ENCODE assay signal across 18 cellular contexts in the genomic region with DNA sequence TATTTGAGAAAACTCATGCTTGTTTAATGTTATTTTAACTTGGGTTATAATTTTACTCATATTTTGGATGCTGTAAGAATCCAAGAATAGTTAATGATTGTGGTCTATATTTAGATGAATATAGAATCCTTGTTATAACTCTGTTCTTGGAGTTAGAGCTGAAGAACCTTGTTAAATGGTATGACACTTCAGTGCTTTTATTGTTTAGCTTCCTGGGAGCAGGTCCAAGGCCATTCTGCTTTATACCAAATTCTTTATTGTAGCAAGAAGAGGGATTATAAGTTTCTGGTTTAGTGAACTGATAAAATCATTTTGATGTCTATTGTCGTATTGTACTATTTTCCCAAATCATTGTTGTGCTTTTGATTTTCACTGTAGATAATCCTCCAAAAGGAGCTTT.
DNase-seq lines count a peak whose midpoint lies in the region; ATAC-seq and TF ChIP-seq lines count a peak whose summit lies in the region.
"Had no signal": no experiment of that assay in that cellular context is flagged by ENCODE, and none has a peak within 500 bp of the region (broad histone marks: within the 10 kb centered on the region; RNA-seq: fewer than 3 reads in every experiment).

No MANE protein-coding gene starts in this region.

- H3K9me3 ChIP-seq in right atrium auricular region: no peaks in the 10 kb centered on the region
- H3K9me3 ChIP-seq: BLaER1 treated with 17β-estradiol and CSF1 and Interleukin-3, amounts not matched to agents 10 nM and 100 nM had no signal

- no peaks in the 10 kb centered on the region for H3K27me3 ChIP-seq in right atrium auricular region
- H3K27me3 ChIP-seq: BLaER1 treated with 17β-estradiol and CSF1 and Interleukin-3, amounts not matched to agents 10 nM and 100 nM had no signal

- H3K4me3 ChIP-seq in right atrium auricular region: no peak overlapping the region
- no peak overlapping the region for H3K4me3 ChIP-seq in LNCaP clone FGC (ENCODE audit: low read depth, low read length)
- H3K4me3 ChIP-seq in fibroblast of the aortic adventitia (ENCODE audit: low read depth, low read length): no peak overlapping the region
- H3K4me3 ChIP-seq: BLaER1 treated with 17β-estradiol and CSF1 and Interleukin-3, amounts not matched to agents 10 nM and 100 nM; SK-N-MC had no signal

- peaks cover 13% of the 10 kb centered on the region for H3K36me3 ChIP-seq in right atrium auricular region

- H3K36me3 Mint-ChIP-seq in activated naive CD8-positive, alpha-beta T cell treated with anti-CD3 and anti-CD28 coated beads, Interleukin-2, amount 50 U/mL, for 24 hours (ENCODE audit: low read depth): peaks cover 30% of the 10 kb centered on the region
- peaks cover 3 to 20% of the 10 kb centered on the region in 2 donors for H3K36me3 Mint-ChIP-seq in activated T-cell treated with anti-CD3 and anti-CD28 coated beads, Interleukin-2, amount 50 U/mL, for 72 hours (ENCODE audit: insufficient read depth in 2 of 2)

- no peaks in the 10 kb centered on the region for H3K4me1 ChIP-seq in right atrium auricular region
- H3K4me1 ChIP-seq: BLaER1 treated with 17β-estradiol and CSF1 and Interleukin-3, amounts not matched to agents 10 nM and 100 nM had no signal

- no peak overlapping the region for H3K27ac ChIP-seq in right atrium auricular region
- H3K27ac ChIP-seq: BLaER1 treated with 17β-estradiol and CSF1 and Interleukin-3, amounts not matched to agents 10 nM and 100 nM; KMS-11; SK-N-MC had no signal

- H3K4me1 Mint-ChIP-seq in activated naive CD8-positive, alpha-beta T cell treated with anti-CD3 and anti-CD28 coated beads, Interleukin-2, amount 50 U/mL, for 24 hours: no peaks in the 10 kb centered on the region
- H3K4me1 Mint-ChIP-seq in activated T-cell treated with anti-CD3 and anti-CD28 coated beads, Interleukin-2, amount 50 U/mL, for 72 hours (ENCODE audit: low read depth): no peaks in the 10 kb centered on the region

- H3K4me3 Mint-ChIP-seq in activated naive CD8-positive, alpha-beta T cell treated with anti-CD3 and anti-CD28 coated beads, Interleukin-2, amount 50 U/mL, for 24 hours: no peak overlapping the region
- no peak overlapping the region for H3K4me3 Mint-ChIP-seq in activated T-cell treated with anti-CD3 and anti-CD28 coated beads, Interleukin-2, amount 50 U/mL, for 72 hours
- H3K4me3 Mint-ChIP-seq: CD8-positive, alpha-beta T cell; HFFc6 had no signal

- H3K9me3 Mint-ChIP-seq in activated naive CD8-positive, alpha-beta T cell treated with anti-CD3 and anti-CD28 coated beads, Interleukin-2, amount 50 U/mL, for 24 hours: no peaks in the 10 kb centered on the region
- no peaks in the 10 kb centered on the region for H3K9me3 Mint-ChIP-seq in activated T-cell treated with anti-CD3 and anti-CD28 coated beads, Interleukin-2, amount 50 U/mL, for 72 hours
- H3K9me3 Mint-ChIP-seq: CD8-positive, alpha-beta T cell; HFFc6 had no signal

- TF ChIP-seq CTCF in right atrium auricular region (IDR thresholded peaks at IDR 0.05): no peak
- no peak for TF ChIP-seq CTCF in LNCaP clone FGC (IDR thresholded peaks at IDR 0.05; ENCODE audit: control insufficient read depth, extremely low read depth, insufficient read depth)
- TF ChIP-seq CTCF in fibroblast of the aortic adventitia (IDR thresholded peaks at IDR 0.05; ENCODE audit: insufficient read depth, low read length): no peak

- intact Hi-C loops in left ventricle myocardium superior (cut with micrococcal nuclease): no loop called here

- no peak overlapping the region for H3K27ac Mint-ChIP-seq in activated naive CD8-positive, alpha-beta T cell treated with anti-CD3 and anti-CD28 coated beads, Interleukin-2, amount 50 U/mL, for 24 hours
- H3K27ac Mint-ChIP-seq in activated T-cell treated with anti-CD3 and anti-CD28 coated beads, Interleukin-2, amount 50 U/mL, for 72 hours: no peak overlapping the region
- H3K27ac Mint-ChIP-seq: CD8-positive, alpha-beta T cell; HFFc6 had no signal

- no peak for DNase-seq in left ventricle myocardium superior
- DNase-seq in right atrium auricular region (ENCODE audit: low spot score): no peak
- DNase-seq in LNCaP clone FGC (ENCODE audit: low read depth): peak; percentile 13
- peak; percentile 45 for DNase-seq in fibroblast of the aortic adventitia (ENCODE audit: low read depth)
- DNase-seq in anterior cingulate cortex (lab: John Stamatoyannopoulos, UW): no peak
- no peak for DNase-seq in activated naive CD8-positive, alpha-beta T cell treated with anti-CD3 and anti-CD28 coated beads, Interleukin-2, amount 50 U/mL, for 24 hours
- DNase-seq in activated T-cell treated with anti-CD3 and anti-CD28 coated beads, Interleukin-2, amount 50 U/mL, for 72 hours: no peak
- DNase-seq: CD8-positive, alpha-beta T cell; DMS53; HFFc6; NCI-H1417 treated with DMSO at 0.1 percent for 48 hours; NCI-H187 treated with DMSO at 0.1 percent for 48 hours; NCI-H2171 treated with DMSO at 0.1 percent for 48 hours; NCI-H446; SHP77 had no signal

- peak; percentile 68 for ATAC-seq in left ventricle myocardium superior
- ATAC-seq in activated naive CD8-positive, alpha-beta T cell treated with anti-CD3 and anti-CD28 coated beads, Interleukin-2, amount 50 U/mL, for 24 hours: no peak
- ATAC-seq in activated T-cell treated with anti-CD3 and anti-CD28 coated beads, Interleukin-2, amount 50 U/mL, for 72 hours (replicated peaks in 1 of 2): no peak
- ATAC-seq: CD8-positive, alpha-beta T cell had no signal

- H3K27me3 Mint-ChIP-seq in activated naive CD8-positive, alpha-beta T cell treated with anti-CD3 and anti-CD28 coated beads, Interleukin-2, amount 50 U/mL, for 24 hours: no peaks in the 10 kb centered on the region
- no peaks in the 10 kb centered on the region for H3K27me3 Mint-ChIP-seq in activated T-cell treated with anti-CD3 and anti-CD28 coated beads, Interleukin-2, amount 50 U/mL, for 72 hours (ENCODE audit: low read depth)

Comparison
In these comparisons a context has a peak if more than half of its experiments do, and no peak if none do; other contexts are left out.
1. DNase-seq: peak in LNCaP clone FGC (single experiment) and fibroblast of the aortic adventitia (single experiment); none in left ventricle myocardium superior (single experiment), right atrium auricular region (single experiment), anterior cingulate cortex (0 of 58), activated naive CD8-positive, alpha-beta T cell treated with anti-CD3 and anti-CD28 coated beads, Interleukin-2, amount 50 U/mL, for 24 hours (single experiment) and activated T-cell treated with anti-CD3 and anti-CD28 coated beads, Interleukin-2, amount 50 U/mL, for 72 hours (0 of 2).